Comparison of ENCODE assay signal across 17 cellular contexts in the genomic region with DNA sequence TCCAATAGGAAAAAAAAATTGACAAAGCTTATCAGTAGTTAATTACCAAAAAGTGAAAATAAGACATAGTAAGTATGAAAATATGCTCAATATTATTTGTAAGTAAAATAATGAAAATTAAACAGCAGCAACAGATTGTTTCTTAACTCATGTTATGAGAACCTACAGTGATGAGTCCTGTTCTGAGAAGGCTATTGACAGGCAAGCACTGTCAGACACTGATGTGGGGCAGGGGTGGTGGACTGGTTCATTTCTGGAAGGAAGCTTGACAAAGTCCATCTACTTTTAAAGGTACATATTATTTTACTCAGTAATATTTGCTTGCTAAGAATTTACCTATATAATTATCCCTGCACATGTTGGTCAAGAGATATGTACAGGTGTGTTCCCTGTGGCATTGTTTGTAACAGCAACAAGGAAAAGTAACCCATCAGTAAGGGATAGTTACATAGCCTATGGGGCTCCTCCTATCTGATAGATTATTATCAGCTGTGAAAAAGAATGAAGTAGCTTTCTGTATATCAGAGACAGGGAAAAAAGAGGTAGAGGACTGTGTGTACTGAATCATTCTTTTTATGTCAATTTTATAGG.
DNase-seq lines count a peak whose midpoint lies in the region; ATAC-seq, FAIRE-seq and TF ChIP-seq lines count a peak whose summit lies in the region.
"Had no signal": no experiment of that assay in that cellular context is flagged by ENCODE, and none has a peak within 500 bp of the region (broad histone marks: within the 10 kb centered on the region; RNA-seq: fewer than 3 reads in every experiment).

No MANE protein-coding gene starts in this region.

- intact Hi-C loops in psoas muscle (cut with DNase I) = loop anchor here in 1 of 2 donors (10.0 kb wide), 1 partner anchor 138 kb away; no protein-coding TSS in a partner anchor

- H3K27me3 ChIP-seq in Karpas-422 (ENCODE audit: low read length) = no peaks in the 10 kb centered on the region
- H3K27me3 ChIP-seq in psoas muscle (ENCODE audit: insufficient read depth in 3 of 3, low read length in 2 of 3) = no peaks in the 10 kb centered on the region
- H3K27me3 ChIP-seq: BE2C had no signal

- H3K4me3 Mint-ChIP-seq in activated naive CD8-positive, alpha-beta T cell = no peak overlapping the region
- H3K4me3 Mint-ChIP-seq in activated naive CD8-positive, alpha-beta T cell treated with anti-CD3 and anti-CD28 coated beads for 36 hours = no peak overlapping the region
- no peak overlapping the region for H3K4me3 Mint-ChIP-seq in T-helper 17 cell
- H3K4me3 Mint-ChIP-seq in stimulated activated effector memory CD8-positive, alpha-beta T cell treated with anti-CD3 and anti-CD28 coated beads, Interleukin-12 subunit alpha, Interleukin-12 subunit beta, amount 100 ng/mL, for 72 hours = no peak overlapping the region
- H3K4me3 Mint-ChIP-seq: CD8-positive, alpha-beta T cell; H9 had no signal

- H3K79me2 ChIP-seq in Karpas-422 (ENCODE audit: low read length) = no peaks in the 10 kb centered on the region

- peak overlapping the region; percentile 82 for H3K4me2 ChIP-seq in Karpas-422 (ENCODE audit: low read depth, low read length, poor library complexity, severe bottlenecking)

- no peaks in the 10 kb centered on the region for H3K9me3 Mint-ChIP-seq in activated naive CD8-positive, alpha-beta T cell (ENCODE audit: low read depth)
- peaks cover 1% of the 10 kb centered on the region for H3K9me3 Mint-ChIP-seq in activated naive CD8-positive, alpha-beta T cell treated with anti-CD3 and anti-CD28 coated beads for 36 hours
- H3K9me3 Mint-ChIP-seq in stimulated activated effector memory CD8-positive, alpha-beta T cell treated with anti-CD3 and anti-CD28 coated beads, Interleukin-12 subunit alpha, Interleukin-12 subunit beta, amount 100 ng/mL, for 72 hours = no peaks in the 10 kb centered on the region
- H3K9me3 Mint-ChIP-seq: CD8-positive, alpha-beta T cell; H9; IgD-negative memory B cell had no signal

- H3K4me1 ChIP-seq in Karpas-422 (ENCODE audit: low read length) (peaks cover 93% of the 10 kb centered on the region), psoas muscle (no peaks in the 10 kb centered on the region)
- H3K4me1 ChIP-seq: BE2C had no signal

- no peak for FAIRE-seq in D721Med (lab: Jason Lieb, UNC)

- H3K36me3 ChIP-seq in Karpas-422 (ENCODE audit: insufficient read depth, low read length) (no peaks in the 10 kb centered on the region), psoas muscle (ENCODE audit: insufficient read depth in 1 of 2, low read depth in 1 of 2) (no peaks in the 10 kb centered on the region)
- H3K36me3 ChIP-seq: BE2C had no signal

- DNase-seq in activated naive CD8-positive, alpha-beta T cell treated with anti-CD3 and anti-CD28 coated beads for 36 hours = no peak
- DNase-seq in Karpas-422 = peak; percentile 43
- DNase-seq in T-helper 17 cell = no peak
- no peak for DNase-seq in stimulated activated effector memory CD8-positive, alpha-beta T cell treated with anti-CD3 and anti-CD28 coated beads, Interleukin-12 subunit alpha, Interleukin-12 subunit beta, amount 100 ng/mL, for 72 hours (ENCODE audit: low spot score in 2 of 2)
- DNase-seq in psoas muscle = no peak
- no peak for DNase-seq in D721Med (ENCODE audit: insufficient read length, low spot score)
- no peak for DNase-seq in stimulated activated CD8-positive, alpha-beta memory T cell treated with anti-CD3 and anti-CD28 coated beads, Interleukin-4, amount 100 ng/mL, for 48 hours
- DNase-seq: BE2C; CD8-positive, alpha-beta T cell; H9; NCI-H1048; NCI-H146; NCI-H2081 treated with DMSO at 0.1 percent for 48 hours; NCI-H774; RPMI8226 had no signal

- H3K4me3 ChIP-seq in Karpas-422 (ENCODE audit: low read length) (no peak overlapping the region; the same call in 1 of the 2 replicates), psoas muscle (no peak overlapping the region)

- no peaks in the 10 kb centered on the region for H3K9me2 ChIP-seq in Karpas-422 (replicated peaks; ENCODE audit: insufficient read depth, low read length)

- H3K36me3 Mint-ChIP-seq in activated naive CD8-positive, alpha-beta T cell = no peaks in the 10 kb centered on the region
- no peaks in the 10 kb centered on the region for H3K36me3 Mint-ChIP-seq in activated naive CD8-positive, alpha-beta T cell treated with anti-CD3 and anti-CD28 coated beads for 36 hours
- H3K36me3 Mint-ChIP-seq in T-helper 17 cell (ENCODE audit: low read depth) = peaks cover 2% of the 10 kb centered on the region
- no peaks in the 10 kb centered on the region for H3K36me3 Mint-ChIP-seq in stimulated activated effector memory CD8-positive, alpha-beta T cell treated with anti-CD3 and anti-CD28 coated beads, Interleukin-12 subunit alpha, Interleukin-12 subunit beta, amount 100 ng/mL, for 72 hours
- H3K36me3 Mint-ChIP-seq: CD8-positive, alpha-beta T cell; IgD-negative memory B cell had no signal

- H3K27ac Mint-ChIP-seq in activated naive CD8-positive, alpha-beta T cell = peak overlapping the region; percentile 19
- no peak overlapping the region for H3K27ac Mint-ChIP-seq in activated naive CD8-positive, alpha-beta T cell treated with anti-CD3 and anti-CD28 coated beads for 36 hours
- H3K27ac Mint-ChIP-seq in T-helper 17 cell = peak overlapping the region; percentile 60
- H3K27ac Mint-ChIP-seq in stimulated activated effector memory CD8-positive, alpha-beta T cell treated with anti-CD3 and anti-CD28 coated beads, Interleukin-12 subunit alpha, Interleukin-12 subunit beta, amount 100 ng/mL, for 72 hours = no peak overlapping the region
- H3K27ac Mint-ChIP-seq: CD8-positive, alpha-beta T cell; H9; IgD-negative memory B cell had no signal

- no peaks in the 10 kb centered on the region for H4K20me1 ChIP-seq in Karpas-422 (ENCODE audit: insufficient read depth, low read depth, low read length)

- H3K4me1 Mint-ChIP-seq in activated naive CD8-positive, alpha-beta T cell (ENCODE audit: low read depth) = peaks cover 32% of the 10 kb centered on the region
- H3K4me1 Mint-ChIP-seq in activated naive CD8-positive, alpha-beta T cell treated with anti-CD3 and anti-CD28 coated beads for 36 hours = peaks cover 28% of the 10 kb centered on the region
- peaks cover 47% of the 10 kb centered on the region for H3K4me1 Mint-ChIP-seq in T-helper 17 cell
- H3K4me1 Mint-ChIP-seq in stimulated activated effector memory CD8-positive, alpha-beta T cell treated with anti-CD3 and anti-CD28 coated beads, Interleukin-12 subunit alpha, Interleukin-12 subunit beta, amount 100 ng/mL, for 72 hours = peaks cover 28% of the 10 kb centered on the region

- TF ChIP-seq CTCF in psoas muscle (IDR thresholded peaks at IDR 0.05) (no peak), D721Med (IDR thresholded peaks at IDR 0.05; ENCODE audit: insufficient read depth, missing control alignments) (no peak)

- H3K9ac ChIP-seq in Karpas-422 (ENCODE audit: low read length) = 0 out of 2 replicates have a peak overlapping the region, but pooled peaks have one; percentile 7

- H3K27me3 Mint-ChIP-seq in activated naive CD8-positive, alpha-beta T cell = no peaks in the 10 kb centered on the region
- H3K27me3 Mint-ChIP-seq in activated naive CD8-positive, alpha-beta T cell treated with anti-CD3 and anti-CD28 coated beads for 36 hours = no peaks in the 10 kb centered on the region
- no peaks in the 10 kb centered on the region for H3K27me3 Mint-ChIP-seq in T-helper 17 cell

- 0 out of 2 replicates have a peak overlapping the region, but pooled peaks have one; percentile 50 for H2AFZ ChIP-seq in Karpas-422 (ENCODE audit: low read length)

- H3K27ac ChIP-seq in Karpas-422 (ENCODE audit: low read length) = peak overlapping the region; percentile 76
- H3K27ac ChIP-seq in psoas muscle = no peak overlapping the region

- ATAC-seq in T-helper 17 cell = no peak
- peak; percentile 67 for ATAC-seq in stimulated activated effector memory CD8-positive, alpha-beta T cell treated with anti-CD3 and anti-CD28 coated beads, Interleukin-12 subunit alpha, Interleukin-12 subunit beta, amount 100 ng/mL, for 72 hours
- ATAC-seq in psoas muscle = no peak
- ATAC-seq: CD8-positive, alpha-beta T cell had no signal

- no peaks in the 10 kb centered on the region for H3K9me3 ChIP-seq in Karpas-422 (ENCODE audit: low read length)
- no peaks in the 10 kb centered on the region for H3K9me3 ChIP-seq in T-helper 17 cell (ENCODE audit: control insufficient read depth, low read length, poor library complexity, severe bottlenecking)
- H3K9me3 ChIP-seq in psoas muscle = no peaks in the 10 kb centered on the region
- H3K9me3 ChIP-seq: BE2C had no signal

Comparison
In these comparisons a context has a peak if more than half of its experiments do, and no peak if none do; other contexts are left out.
1. H3K27ac Mint-ChIP-seq: peak in activated naive CD8-positive, alpha-beta T cell (single experiment) and T-helper 17 cell (single experiment); none in activated naive CD8-positive, alpha-beta T cell treated with anti-CD3 and anti-CD28 coated beads for 36 hours (single experiment) and stimulated activated effector memory CD8-positive, alpha-beta T cell treated with anti-CD3 and anti-CD28 coated beads, Interleukin-12 subunit alpha, Interleukin-12 subunit beta, amount 100 ng/mL, for 72 hours (single experiment).